Comparison of ENCODE assay signal across 8 cellular contexts in genomic region chr15:42273099-42273899, GRCh38. TPM values are rescaled to one million over a fixed set of nuclear protein-coding genes. Genes with fewer than 3 reads are reported as not detected.
DNase-seq lines count a peak whose midpoint lies in the region; ATAC-seq lines count a peak whose summit lies in the region.

Gene GANC (plus strand): TSS chr15:42273201. CDS start chr15:42274482, 1,281 bp downstream.
A gene with protein sequence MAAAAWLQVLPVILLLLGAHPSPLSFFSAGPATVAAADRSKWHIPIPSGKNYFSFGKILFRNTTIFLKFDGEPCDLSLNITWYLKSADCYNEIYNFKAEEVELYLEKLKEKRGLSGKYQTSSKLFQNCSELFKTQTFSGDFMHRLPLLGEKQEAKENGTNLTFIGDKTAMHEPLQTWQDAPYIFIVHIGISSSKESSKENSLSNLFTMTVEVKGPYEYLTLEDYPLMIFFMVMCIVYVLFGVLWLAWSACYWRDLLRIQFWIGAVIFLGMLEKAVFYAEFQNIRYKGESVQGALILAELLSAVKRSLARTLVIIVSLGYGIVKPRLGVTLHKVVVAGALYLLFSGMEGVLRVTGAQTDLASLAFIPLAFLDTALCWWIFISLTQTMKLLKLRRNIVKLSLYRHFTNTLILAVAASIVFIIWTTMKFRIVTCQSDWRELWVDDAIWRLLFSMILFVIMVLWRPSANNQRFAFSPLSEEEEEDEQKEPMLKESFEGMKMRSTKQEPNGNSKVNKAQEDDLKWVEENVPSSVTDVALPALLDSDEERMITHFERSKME (minus strand): TSS chr15:42273433. CDS start chr15:42273398, 35 bp downstream.

- H3K36me3 Mint-ChIP-seq in dendritic cell treated with granulocyte-macrophage colony-stimulating factor and Interleukin-4, amounts not matched to agents 40 ng/mL and 50 ng/mL, for 4 days (ENCODE audit: low read depth), result peaks cover 61% of the 10 kb centered on the region

- peak; percentile 78 to 99 (median 98) for DNase-seq in C1 segment of cervical spinal cord (lab: John Stamatoyannopoulos, UW)
- DNase-seq in NCI-H748 treated with DMSO at 0.1 percent for 48 hours (lab: John Stamatoyannopoulos, UW), result peak; percentile 89
- peak; percentile 81 to 96 for DNase-seq in activated CD4-positive, alpha-beta T cell treated with anti-CD3 and anti-CD28 coated beads, Interleukin-2, amount 50 U/mL, for 24 hours (ENCODE audit: low read depth in 1 of 2, low spot score in 1 of 2)
- peak; percentile 99 for DNase-seq in left lobe of liver (ENCODE audit: low spot score)
- DNase-seq in stimulated activated CD4-positive, alpha-beta T cell treated with anti-CD3 and anti-CD28 coated beads, Interleukin-2, amount 100 ng/mL, for 4 hours (ENCODE audit: low read depth), result peak; percentile 93

- no peaks in the 10 kb centered on the region for H3K27me3 Mint-ChIP-seq in dendritic cell treated with granulocyte-macrophage colony-stimulating factor and Interleukin-4, amounts not matched to agents 40 ng/mL and 50 ng/mL, for 4 days

- ATAC-seq in GM19372 (IDR thresholded peaks at IDR 0.05; ENCODE audit: low read depth, unreplicated experiment), result peak; percentile 96
- peak; percentile 43 for ATAC-seq in HG03558 (IDR thresholded peaks at IDR 0.05; ENCODE audit: extremely low read depth, unreplicated experiment)
- ATAC-seq in left lobe of liver, result peak; percentile 89

- no peaks in the 10 kb centered on the region for H3K9me3 Mint-ChIP-seq in dendritic cell treated with granulocyte-macrophage colony-stimulating factor and Interleukin-4, amounts not matched to agents 40 ng/mL and 50 ng/mL, for 4 days

- intact Hi-C loops in dendritic cell treated with granulocyte-macrophage colony-stimulating factor and Interleukin-4, amounts not matched to agents 40 ng/mL and 50 ng/mL, for 4 days (cut with micrococcal nuclease), result loop anchor here (1.0 to 10.0 kb wide), 3 partner anchors 65 to 302 kb away; partner anchors contain the start of genes HAUS2, LRRC57, STARD9 and VPS39

- H3K4me3 Mint-ChIP-seq in dendritic cell treated with granulocyte-macrophage colony-stimulating factor and Interleukin-4, amounts not matched to agents 40 ng/mL and 50 ng/mL, for 4 days, result peak within 1 kb of the TSS; percentile 95

- peaks cover 40% of the 10 kb centered on the region for H3K4me1 Mint-ChIP-seq in dendritic cell treated with granulocyte-macrophage colony-stimulating factor and Interleukin-4, amounts not matched to agents 40 ng/mL and 50 ng/mL, for 4 days (ENCODE audit: low read depth)

- H3K27ac Mint-ChIP-seq in dendritic cell treated with granulocyte-macrophage colony-stimulating factor and Interleukin-4, amounts not matched to agents 40 ng/mL and 50 ng/mL, for 4 days, result peak within 1 kb of the TSS; percentile 96

RNA-seq across cellular contexts. Expression of gene GANC, which starts in this region (rescaled TPM):
- 33.8 TPM for total RNA-seq in left lobe of liver

RNA-seq across cellular contexts. Expression of the second gene that starts in this region (rescaled TPM):
- 12.7 TPM for total RNA-seq in left lobe of liver

Comparison
In these comparisons a context has a peak if more than half of its experiments do, and no peak if none do; other contexts are left out.
1. Peak in every context shown above with its lines: DNase-seq and ATAC-seq.
2. ATAC-seq: peak in every context shown above with its lines; median percentile 96 in GM19372; 89 in left lobe of liver; 43 in HG03558.